ENCODE assay signal across 8 cellular contexts in the genomic region with DNA sequence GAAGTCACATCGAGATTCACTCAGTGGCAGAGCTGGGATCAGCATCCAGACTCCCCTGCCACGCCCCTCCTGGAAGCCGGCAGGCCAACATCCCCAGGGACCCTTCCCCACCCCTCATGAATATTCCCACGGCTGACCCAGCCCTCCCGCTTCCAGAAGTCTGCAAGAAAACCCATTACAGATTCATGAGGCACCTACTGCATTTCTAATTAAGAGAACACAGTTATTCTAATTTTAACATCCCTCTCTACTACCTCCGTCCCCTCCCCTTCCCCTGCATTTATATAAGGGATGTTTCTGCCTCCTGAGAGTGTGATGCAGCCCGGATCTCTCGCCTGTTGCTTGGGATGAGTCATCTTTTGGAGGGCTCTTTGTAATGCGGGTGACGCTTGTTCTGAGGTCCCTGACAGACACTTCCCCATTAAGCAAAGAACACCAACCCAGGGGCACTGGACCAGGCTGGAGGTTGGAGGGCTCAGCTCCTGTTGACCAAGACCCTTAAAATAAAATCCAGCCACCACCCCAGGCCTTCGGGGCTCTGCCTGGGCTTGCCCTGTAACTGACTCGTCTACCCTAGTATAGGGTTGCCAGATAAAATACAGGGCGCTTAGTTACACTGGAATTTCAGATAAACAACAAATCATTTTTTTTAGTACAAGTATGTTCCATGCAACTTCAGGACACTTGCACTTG.
DNase-seq lines count a peak whose midpoint lies in the region; ATAC-seq and TF ChIP-seq lines count a peak whose summit lies in the region.

No MANE protein-coding gene starts in this region.

- TF ChIP-seq POLR2A in GM18505 (IDR thresholded peaks at IDR 0.05; ENCODE audit: borderline replicate concordance, extremely low read depth, insufficient read depth, insufficient read length), result no peak

- ATAC-seq in HG03196 (IDR thresholded peaks at IDR 0.05; ENCODE audit: unreplicated experiment) (peak; percentile 73), SK-N-SH treated with all-trans-retinoic acid at 6 μM for 48 hours (peak; percentile 86), GM18505 (IDR thresholded peaks at IDR 0.05; ENCODE audit: unreplicated experiment) (no peak), GM21367 (IDR thresholded peaks at IDR 0.05; ENCODE audit: unreplicated experiment) (no peak)

- no peaks in the 10 kb centered on the region for H3K27me3 ChIP-seq in iPS-15b (ENCODE audit: control insufficient read depth, insufficient read depth, low read length)

- H3K9ac ChIP-seq in iPS-15b (ENCODE audit: low read depth, low read length), result no peak overlapping the region

- H3K9me3 ChIP-seq in iPS-15b (ENCODE audit: control insufficient read depth, insufficient read depth, low read length), result no peaks in the 10 kb centered on the region

- H3K4me3 ChIP-seq in iPS-15b (ENCODE audit: low read depth, low read length), result peak overlapping the region; percentile 18

- H3K36me3 ChIP-seq in iPS-15b (ENCODE audit: control insufficient read depth, insufficient read depth, low read length), result no peaks in the 10 kb centered on the region

- peaks cover 6% of the 10 kb centered on the region for H3K4me1 ChIP-seq in iPS-15b (ENCODE audit: control insufficient read depth, insufficient read depth, low read length)

- DNase-seq in ELR (ENCODE audit: low read depth) (peak; percentile 79), retina (no peak), NCI-H1694 (lab: John Stamatoyannopoulos, UW) (no peak)

TF ChIP-seq in SK-N-SH treated with all-trans-retinoic acid at 6 μM for 48 hours, 23 proteins besides CTCF, POLR2A, EP300 and RAD21:
- TF ChIP-seq ZFP3 (CRISPR knock-in tag; IDR thresholded peaks at IDR 0.05) (no peak), TOX (CRISPR knock-in tag; IDR thresholded peaks at IDR 0.05; ENCODE audit: borderline replicate concordance) (no peak), ZNF8 (CRISPR knock-in tag; IDR thresholded peaks at IDR 0.05) (no peak), SNAI2 (CRISPR knock-in tag; IDR thresholded peaks at IDR 0.05) (no peak)

Comparison
In these comparisons a context has a peak if more than half of its experiments do, and no peak if none do; other contexts are left out.
1. ATAC-seq: peak in HG03196 (single experiment) and SK-N-SH treated with all-trans-retinoic acid at 6 μM for 48 hours (single experiment); none in GM18505 (single experiment) and GM21367 (single experiment).